10 cellular contexts compared by ENCODE assay signal in genomic region chr4:921830-922331, GRCh38. TPM values are rescaled to one million over a fixed set of nuclear protein-coding genes. Genes with fewer than 3 reads are reported as not detected.
DNase-seq lines count a peak whose midpoint lies in the region; ATAC-seq, FAIRE-seq and TF ChIP-seq lines count a peak whose summit lies in the region.
"Had no signal": no experiment of that assay in that cellular context is flagged by ENCODE, and none has a peak within 500 bp of the region (broad histone marks: within the 10 kb centered on the region; RNA-seq: fewer than 3 reads in every experiment).

No MANE protein-coding gene starts in this region.

- TF ChIP-seq CTCF in HFFc6 (IDR thresholded peaks at IDR 0.05) (no peak), WTC11 (IDR thresholded peaks at IDR 0.05) (no peak), spleen (IDR thresholded peaks at IDR 0.05 in 8 of 11, conservative IDR thresholded peaks at IDR 0.05 in 3 of 11) (peak in 1 of 11 experiments; percentile 6)

- H3K36me3 ChIP-seq in spleen (peaks cover 0 to 18% (median 0%) of the 10 kb centered on the region in 6 donors), small intestine (ENCODE audit: control insufficient read depth in 2 of 2, insufficient read depth in 2 of 2, low read length in 2 of 2) (no peaks in the 10 kb centered on the region)

- peaks cover 29% of the 10 kb centered on the region for H3K4me1 Mint-ChIP-seq in HFFc6 (ENCODE audit: low read depth)
- peaks cover 16% of the 10 kb centered on the region for H3K4me1 Mint-ChIP-seq in WTC11

- H3K36me3 Mint-ChIP-seq in HFFc6 (ENCODE audit: low read depth) (peaks cover 23% of the 10 kb centered on the region; the same call in 1 of the 2 replicates), WTC11 (no peaks in the 10 kb centered on the region)

- H3K9me3 ChIP-seq in spleen (peaks cover 0 to 6% (median 0%) of the 10 kb centered on the region in 8 donors), small intestine (ENCODE audit: control insufficient read depth, low read depth) (no peaks in the 10 kb centered on the region)

- H3K27ac Mint-ChIP-seq in HFFc6 (peak overlapping the region; percentile 19; the same call in 1 of the 2 replicates), WTC11 (peak overlapping the region; percentile 70; the same call in 1 of the 2 replicates)

- H3K27ac ChIP-seq in spleen = peak overlapping the region in 7 of 8 donors; percentile 16 to 83 (median 74)
- H3K27ac ChIP-seq in small intestine (ENCODE audit: low read depth in 1 of 2, low read length in 1 of 2) = no peak overlapping the region

- H3K27me3 ChIP-seq in spleen (replicated peaks in 1 of 7) (no peaks in the 10 kb centered on the region), small intestine (ENCODE audit: control insufficient read depth in 2 of 2, insufficient read depth in 2 of 2, low read length in 2 of 2) (no peaks in the 10 kb centered on the region)

- H3K4me3 ChIP-seq in spleen = peak overlapping the region in 1 of 8 donors; percentile 46
- no peak overlapping the region for H3K4me3 ChIP-seq in small intestine (ENCODE audit: low read depth in 1 of 2, low read length in 2 of 2)

- peaks cover 35 to 97% (median 76%) of the 10 kb centered on the region in 6 donors for H3K4me1 ChIP-seq in spleen
- H3K4me1 ChIP-seq in small intestine (ENCODE audit: control insufficient read depth in 2 of 2, insufficient read depth in 1 of 2, low read depth in 1 of 2, low read length in 1 of 2) = peaks cover 0 to 7% of the 10 kb centered on the region in 2 donors

- DNase-seq in activated CD4-positive, CD25-positive, alpha-beta regulatory T cell (lab: John Stamatoyannopoulos, UW) = no peak
- DNase-seq in HFFc6 = no peak
- DNase-seq in WTC11 (ENCODE audit: low spot score) = no peak
- peak; percentile 72 for DNase-seq in spleen
- DNase-seq in small intestine = no peak
- DNase-seq: NCI-H2081 had no signal

- no peak for FAIRE-seq in small intestine (lab: Jason Lieb, UNC)
- FAIRE-seq: A204.1 had no signal

- peak; percentile 47 to 67 for ATAC-seq in activated CD4-positive, CD25-positive, alpha-beta regulatory T cell treated with anti-CD3 and anti-CD28 coated beads, Interleukin-2, amount 50 U/mL, for 24 hours
- ATAC-seq in WTC11 = no peak
- ATAC-seq in GM21367 (IDR thresholded peaks at IDR 0.05; ENCODE audit: unreplicated experiment) = no peak
- no peak for ATAC-seq in GM21381 (IDR thresholded peaks at IDR 0.05; ENCODE audit: unreplicated experiment)

- peaks cover 7% of the 10 kb centered on the region for H3K9me3 Mint-ChIP-seq in HFFc6
- H3K9me3 Mint-ChIP-seq in WTC11 = no peaks in the 10 kb centered on the region

- intact Hi-C loops in spleen (cut with DNase I; ENCODE audit: low total_unique reads) = no loop called here

- TF ChIP-seq POLR2A in spleen (IDR thresholded peaks at IDR 0.05) = no peak

- POLR2A ChIA-PET in WTC11 (lab: Charles Lee) = no interaction called here

- H3K4me3 Mint-ChIP-seq in HFFc6 = no peak overlapping the region
- no peak overlapping the region for H3K4me3 Mint-ChIP-seq in WTC11

- H3K27me3 Mint-ChIP-seq in HFFc6 (ENCODE audit: insufficient read depth) (no peaks in the 10 kb centered on the region), WTC11 (ENCODE audit: low read depth) (no peaks in the 10 kb centered on the region)

- CTCF ChIA-PET in WTC11 (lab: Charles Lee) = interaction anchor here (0.6 kb wide), 1 partner anchor 41 kb away, joined by 5 read pairs; no protein-coding TSS in a partner anchor

- WGBS in spleen, 5 donors = 63 to 83% (median 69%) methylated on average over 17 of the region's 17 CpGs
- WGBS in small intestine, 3 donors = 80 to 93% (median 83%) methylated on average over 17 of the region's 17 CpGs

TF ChIP-seq in WTC11, 78 proteins besides CTCF, POLR2A, EP300 and RAD21 (continues in another document):
- no peak for TF ChIP-seq ELF4 (CRISPR knock-in tag; IDR thresholded peaks at IDR 0.05; ENCODE audit: low read depth)
- no peak for TF ChIP-seq JAZF1 (CRISPR knock-in tag; IDR thresholded peaks at IDR 0.05)
- no peak for TF ChIP-seq OVOL2 (CRISPR knock-in tag; IDR thresholded peaks at IDR 0.05; ENCODE audit: borderline replicate concordance)
- no peak for TF ChIP-seq SOX15 (CRISPR knock-in tag; IDR thresholded peaks at IDR 0.05)
- TF ChIP-seq PRDM15 (CRISPR knock-in tag; IDR thresholded peaks at IDR 0.05) = no peak
- TF ChIP-seq SMAD3 (CRISPR knock-in tag; IDR thresholded peaks at IDR 0.05; ENCODE audit: borderline replicate concordance) = no peak
- TF ChIP-seq, protein P1, sequence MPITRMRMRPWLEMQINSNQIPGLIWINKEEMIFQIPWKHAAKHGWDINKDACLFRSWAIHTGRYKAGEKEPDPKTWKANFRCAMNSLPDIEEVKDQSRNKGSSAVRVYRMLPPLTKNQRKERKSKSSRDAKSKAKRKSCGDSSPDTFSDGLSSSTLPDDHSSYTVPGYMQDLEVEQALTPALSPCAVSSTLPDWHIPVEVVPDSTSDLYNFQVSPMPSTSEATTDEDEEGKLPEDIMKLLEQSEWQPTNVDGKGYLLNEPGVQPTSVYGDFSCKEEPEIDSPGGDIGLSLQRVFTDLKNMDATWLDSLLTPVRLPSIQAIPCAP (CRISPR knock-in tag; IDR thresholded peaks at IDR 0.05) = no peak
- no peak for TF ChIP-seq AFF4 (CRISPR knock-in tag; IDR thresholded peaks at IDR 0.05; ENCODE audit: borderline replicate concordance)

RNA-seq across cellular contexts. Expression of gene GAK, which starts 10.2 kb away (rescaled TPM):
- total RNA-seq in HFFc6 (2021; fragmentation: NEBNext Ultra II Directional; extraction: Animal tissue kit (Norgen Biotek cat#: 25700)) = 10 to 100 TPM; 65.8 to 72.9 (median 69.1) TPM
- total RNA-seq in WTC11 (2021) (108 to 121 TPM (median 108 TPM) in 3 replicates), spleen (100 to 1,000 TPM; 154 to 212 (median 179) TPM)
- polyA plus RNA-seq in spleen (100 to 1,000 TPM; 112 to 249 (median 203) TPM), small intestine (100 to 1,000 TPM; 173 to 463 (median 287) TPM)

RNA-seq across cellular contexts. Expression of gene TMEM175, which starts 10.4 kb away (rescaled TPM):
- 10 to 100 TPM; 27.8 to 41.8 (median 34.1) TPM for total RNA-seq in HFFc6 (2021; fragmentation: NEBNext Ultra II Directional; extraction: Animal tissue kit (Norgen Biotek cat#: 25700))
- 6.4 to 10.6 TPM (median 9.2 TPM) in 3 replicates for total RNA-seq in WTC11 (2021)
- total RNA-seq in spleen = 10 to 100 TPM; 38.2 to 76.8 (median 56.6) TPM
- polyA plus RNA-seq in spleen = 10 to 100 TPM; 59.4 to 83.9 (median 78.6) TPM
- 10 to 100 TPM; 23.1 to 29.5 (median 25.4) TPM for polyA plus RNA-seq in small intestine

RNA-seq across cellular contexts. Expression of gene DGKQ, which starts 51.5 kb away (rescaled TPM):
- total RNA-seq in HFFc6 (2021; fragmentation: NEBNext Ultra II Directional; extraction: Animal tissue kit (Norgen Biotek cat#: 25700)) = 10 to 100 TPM; 11.3 to 14.9 (median 13.1) TPM
- total RNA-seq in WTC11 (2021) = 15.7 to 19.3 TPM (median 16.9 TPM) in 3 replicates
- total RNA-seq in spleen = 10 to 100 TPM; 13.6 to 26.3 (median 17.0) TPM
- polyA plus RNA-seq in spleen = 10 to 100 TPM in 1 of 3 donors, 1 to 10 TPM in 2; 6.3 to 15.4 (median 9.3) TPM
- polyA plus RNA-seq in small intestine = 10 to 100 TPM; 18.9 to 42.3 (median 31.6) TPM

Comparison
In these comparisons a context has a peak if more than half of its experiments do, and no peak if none do; other contexts are left out.
1. ATAC-seq: peak in activated CD4-positive, CD25-positive, alpha-beta regulatory T cell treated with anti-CD3 and anti-CD28 coated beads, Interleukin-2, amount 50 U/mL, for 24 hours (2 of 2); none in WTC11 (single experiment), GM21367 (single experiment) and GM21381 (single experiment).
2. H3K27ac ChIP-seq: peak in spleen (7 of 8); none in small intestine (0 of 2).